Comparison of ENCODE assay signal across 8 cellular contexts in the genomic region with DNA sequence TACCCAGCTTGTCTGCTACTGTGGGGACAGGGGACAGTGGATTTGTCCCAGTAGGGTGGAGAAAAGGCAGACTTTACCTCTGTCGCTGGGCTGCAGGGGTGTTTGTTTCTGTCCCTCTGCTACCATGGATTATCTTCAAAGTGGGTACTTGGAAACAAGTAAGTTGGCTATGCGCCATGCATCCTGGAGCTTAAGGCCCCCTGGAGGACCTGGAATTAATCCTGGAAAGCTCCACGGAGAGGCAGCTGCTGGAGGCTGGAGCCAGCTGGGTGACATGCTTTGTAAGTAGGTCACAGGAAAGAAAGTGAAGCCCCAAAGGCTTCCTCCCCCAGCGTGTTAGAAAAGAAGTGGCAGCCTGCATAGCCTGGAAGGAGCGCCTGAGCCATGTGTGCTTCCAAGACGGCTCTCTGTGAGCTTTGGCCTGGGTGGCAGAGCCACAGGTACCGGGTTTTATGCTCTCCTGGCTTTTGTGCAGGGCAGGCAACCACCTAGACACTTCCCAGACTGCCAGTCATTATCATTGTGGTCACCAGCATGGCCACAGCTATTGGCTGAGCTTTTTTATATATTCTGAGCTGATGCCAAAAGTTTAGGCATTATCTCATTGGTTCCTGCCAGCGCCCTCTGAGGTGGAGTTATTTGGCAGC. TPM values are rescaled to one million over a fixed set of nuclear protein-coding genes. Genes with fewer than 3 reads are reported as not detected.
DNase-seq lines count a peak whose midpoint lies in the region; ATAC-seq, FAIRE-seq and TF ChIP-seq lines count a peak whose summit lies in the region.

No MANE protein-coding gene starts in this region.

- ATAC-seq in GM21529 (IDR thresholded peaks at IDR 0.05; ENCODE audit: unreplicated experiment) = no peak

- no peak for TF ChIP-seq CTCF in D721Med (IDR thresholded peaks at IDR 0.05; ENCODE audit: insufficient read depth, missing control alignments)

- FAIRE-seq in D721Med (lab: Jason Lieb, UNC) = no peak

- DNase-seq in D721Med (ENCODE audit: insufficient read length, low spot score) = peak; percentile 83
- DNase-seq in NCI-H2196 (lab: John Stamatoyannopoulos, UW; ENCODE audit: unreplicated experiment) = peak; percentile 57
- peak; percentile 60 for DNase-seq in ecto neural progenitor cell (ENCODE audit: low spot score)
- DNase-seq in myocyte (ENCODE audit: low read depth) = peak; percentile 87
- no peak for DNase-seq in activated T-cell treated with anti-CD3 and anti-CD28 coated beads for 4 hours
- no peak for DNase-seq in activated gamma-delta T cell treated with Interleukin-2 at 50 U/mL for 16 hours
- DNase-seq in 8988T = no peak

RNA-seq across cellular contexts. Expression of a gene that starts 9.5 kb away (rescaled TPM):
- total RNA-seq in myocyte = 4.2 and 5.0 TPM in 2 replicates
- polyA plus RNA-seq in myocyte (2012) = 4.2 TPM

RNA-seq across cellular contexts. Expression of a gene that starts 47.6 kb away (rescaled TPM):
- 68.7 and 78.2 TPM in 2 replicates for total RNA-seq in myocyte
- polyA plus RNA-seq in myocyte (2012) = 42.4 TPM

Comparison
In these comparisons a context has a peak if more than half of its experiments do, and no peak if none do; other contexts are left out.
1. DNase-seq: peak in D721Med (single experiment), NCI-H2196 (single experiment), ecto neural progenitor cell (single experiment) and myocyte (single experiment); none in activated T-cell treated with anti-CD3 and anti-CD28 coated beads for 4 hours (single experiment), activated gamma-delta T cell treated with Interleukin-2 at 50 U/mL for 16 hours (single experiment) and 8988T (single experiment).